In the genomic region with DNA sequence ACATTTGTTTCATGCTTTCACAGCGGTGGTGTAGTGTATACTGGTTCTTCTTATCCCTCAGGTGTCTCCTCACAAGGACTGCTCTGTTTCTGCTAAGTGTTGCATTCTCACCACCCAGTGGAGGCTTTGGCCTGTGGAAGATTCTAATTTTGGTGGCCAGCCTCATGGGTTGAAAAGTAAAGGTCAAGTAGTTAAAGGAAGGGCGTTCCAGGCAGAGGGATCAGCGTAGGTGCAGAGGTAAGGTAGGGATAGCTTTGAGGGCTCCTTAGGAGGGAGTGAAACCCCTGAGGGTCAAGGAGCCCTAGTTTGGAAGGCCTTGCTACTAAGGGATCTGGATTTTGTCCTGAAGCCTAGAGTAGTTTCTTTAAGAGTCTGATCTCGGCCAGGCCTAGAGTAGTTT, we compare ENCODE assay signal across 8 cellular contexts. TPM values are rescaled to one million over a fixed set of nuclear protein-coding genes. Genes with fewer than 3 reads are reported as not detected.
A peak's percentile ranks its signal among the peaks of the same experiment; 100 is the strongest.
DNase-seq lines count a peak whose midpoint lies in the region; ATAC-seq, FAIRE-seq and TF ChIP-seq lines count a peak whose summit lies in the region.
"Had no signal": no experiment of that assay in that cellular context is flagged by ENCODE, and none has a peak within 500 bp of the region (broad histone marks: within the 10 kb centered on the region; RNA-seq: fewer than 3 reads in every experiment).

No MANE protein-coding gene starts in this region.

- H3K4me3 ChIP-seq in HFF-Myc (replicated peaks; ENCODE audit: low read depth, low read length) (peak overlapping the region; percentile 98), iPS-15b (ENCODE audit: low read depth, low read length) (peak overlapping the region; percentile 99), kidney (ENCODE audit: low read length in 2 of 2) (peak overlapping the region in 1 of 2 donors; percentile 97)

- H3K4me1 Mint-ChIP-seq in activated T-helper 17 cell treated with anti-CD3 and anti-CD28 coated beads, Interleukin-2, amount 50 U/mL, for 72 hours = peaks cover 32% of the 10 kb centered on the region
- H3K4me1 Mint-ChIP-seq in stimulated activated naive B cell treated with anti-CD40 and anti-IgM and Interleukin-4, amounts not matched to agents 10 μg/mL and 1 μg/mL and 100 μg/mL, for 72 hours = peaks cover 47 to 66% of the 10 kb centered on the region in 2 donors

- peak overlapping the region; percentile 99 for H3K27ac Mint-ChIP-seq in activated T-helper 17 cell treated with anti-CD3 and anti-CD28 coated beads, Interleukin-2, amount 50 U/mL, for 72 hours
- peak overlapping the region; percentile 99 for H3K27ac Mint-ChIP-seq in stimulated activated naive B cell treated with anti-CD40 and anti-IgM and Interleukin-4, amounts not matched to agents 10 μg/mL and 1 μg/mL and 100 μg/mL, for 72 hours

- H3K36me3 ChIP-seq in iPS-15b (ENCODE audit: control insufficient read depth, insufficient read depth, low read length) (peaks cover 12% of the 10 kb centered on the region), kidney (ENCODE audit: control insufficient read depth in 1 of 2, insufficient read depth in 2 of 2, low read length in 2 of 2) (peaks cover 1 to 2% of the 10 kb centered on the region in 2 donors)

- H3K9ac ChIP-seq in iPS-15b (ENCODE audit: low read depth, low read length) (peak overlapping the region; percentile 92), kidney (ENCODE audit: low read length in 2 of 2) (peak overlapping the region in 1 of 2 donors; percentile 63)

- intact Hi-C loops in kidney (cut with DNase I) = no loop called here

- TF ChIP-seq CTCF in HFF-Myc (IDR thresholded peaks at IDR 0.05; ENCODE audit: low read depth, low read length, missing control alignments) (no peak), kidney (IDR thresholded peaks at IDR 0.05; ENCODE audit: borderline replicate concordance, extremely low read depth, insufficient read depth) (no peak)

- DNase-seq in HFF-Myc (ENCODE audit: extremely low read depth, low read depth) (no peak), NCI-H524 (lab: John Stamatoyannopoulos, UW) (no peak), kidney (no peak)
- no peak for DNase-seq in stimulated activated naive B cell treated with anti-CD40 and anti-IgM and Interleukin-4, amounts not matched to agents 10 μg/mL and 1 μg/mL and 100 μg/mL, for 72 hours

- H3K9me3 ChIP-seq in iPS-15b (ENCODE audit: control insufficient read depth, insufficient read depth, low read length) = no peaks in the 10 kb centered on the region
- no peaks in the 10 kb centered on the region for H3K9me3 ChIP-seq in kidney (ENCODE audit: control insufficient read depth in 1 of 2, low read length in 2 of 2)

- peak overlapping the region in 1 of 2 donors; percentile 67 for H3K27ac ChIP-seq in kidney (ENCODE audit: low read depth in 2 of 2, low read length in 2 of 2)

- no peaks in the 10 kb centered on the region for H3K9me3 Mint-ChIP-seq in activated T-helper 17 cell treated with anti-CD3 and anti-CD28 coated beads, Interleukin-2, amount 50 U/mL, for 72 hours
- H3K9me3 Mint-ChIP-seq in stimulated activated naive B cell treated with anti-CD40 and anti-IgM and Interleukin-4, amounts not matched to agents 10 μg/mL and 1 μg/mL and 100 μg/mL, for 72 hours = no peaks in the 10 kb centered on the region

- no peaks in the 10 kb centered on the region for H3K27me3 ChIP-seq in iPS-15b (ENCODE audit: control insufficient read depth, insufficient read depth, low read length)

- H3K4me3 Mint-ChIP-seq in activated T-helper 17 cell treated with anti-CD3 and anti-CD28 coated beads, Interleukin-2, amount 50 U/mL, for 72 hours = peak overlapping the region; percentile 85
- H3K4me3 Mint-ChIP-seq in stimulated activated naive B cell treated with anti-CD40 and anti-IgM and Interleukin-4, amounts not matched to agents 10 μg/mL and 1 μg/mL and 100 μg/mL, for 72 hours = peak overlapping the region; percentile 94 to 95

- peaks cover 77% of the 10 kb centered on the region for H3K36me3 Mint-ChIP-seq in activated T-helper 17 cell treated with anti-CD3 and anti-CD28 coated beads, Interleukin-2, amount 50 U/mL, for 72 hours (ENCODE audit: low read depth)
- H3K36me3 Mint-ChIP-seq in stimulated activated naive B cell treated with anti-CD40 and anti-IgM and Interleukin-4, amounts not matched to agents 10 μg/mL and 1 μg/mL and 100 μg/mL, for 72 hours = peaks cover 31 to 48% of the 10 kb centered on the region in 2 donors

- H3K4me1 ChIP-seq in iPS-15b (ENCODE audit: control insufficient read depth, insufficient read depth, low read length) = no peaks in the 10 kb centered on the region
- H3K4me1 ChIP-seq in kidney (ENCODE audit: control insufficient read depth in 1 of 2, insufficient read depth in 1 of 2, low read depth in 1 of 2, low read length in 2 of 2) = peaks cover 11 to 34% of the 10 kb centered on the region in 2 donors

- no peaks in the 10 kb centered on the region for H3K27me3 Mint-ChIP-seq in activated T-helper 17 cell treated with anti-CD3 and anti-CD28 coated beads, Interleukin-2, amount 50 U/mL, for 72 hours
- H3K27me3 Mint-ChIP-seq in stimulated activated naive B cell treated with anti-CD40 and anti-IgM and Interleukin-4, amounts not matched to agents 10 μg/mL and 1 μg/mL and 100 μg/mL, for 72 hours = no peaks in the 10 kb centered on the region

- no peak for FAIRE-seq in kidney (lab: Jason Lieb, UNC)
- FAIRE-seq: islet of Langerhans had no signal

- ATAC-seq in activated T-helper 17 cell treated with anti-CD3 and anti-CD28 coated beads, Interleukin-2, amount 50 U/mL, for 72 hours (replicated peaks) = no peak
- no peak for ATAC-seq in stimulated activated naive B cell treated with anti-CD40 and anti-IgM and Interleukin-4, amounts not matched to agents 10 μg/mL and 1 μg/mL and 100 μg/mL, for 72 hours (replicated peaks)
- ATAC-seq in GM21390 (IDR thresholded peaks at IDR 0.05; ENCODE audit: unreplicated experiment) = no peak

RNA-seq across cellular contexts. Expression of gene RACK1, which starts 4.6 kb away (rescaled TPM):
- total RNA-seq in activated T-helper 17 cell treated with anti-CD3 and anti-CD28 coated beads, Interleukin-2, amount 50 U/mL, for 72 hours = 1,000 to 10,000 TPM; 2,150 to 2,706 TPM
- 1,240 TPM for total RNA-seq in kidney
- 1,699 TPM for polyA plus RNA-seq in kidney (ENCODE audit: insufficient read depth, low read depth, low replicate concordance)

RNA-seq across cellular contexts. Expression of gene TRIM52, which starts 12.7 kb away (rescaled TPM):
- total RNA-seq in activated T-helper 17 cell treated with anti-CD3 and anti-CD28 coated beads, Interleukin-2, amount 50 U/mL, for 72 hours = 10 to 100 TPM; 14.3 to 19.4 TPM
- 18.4 TPM for total RNA-seq in kidney
- 9.7 TPM for polyA plus RNA-seq in kidney (ENCODE audit: insufficient read depth, low read depth, low replicate concordance)

RNA-seq across cellular contexts. Expression of gene TRIM41, which starts 25.2 kb away (rescaled TPM):
- total RNA-seq in activated T-helper 17 cell treated with anti-CD3 and anti-CD28 coated beads, Interleukin-2, amount 50 U/mL, for 72 hours = 10 to 100 TPM; 27.1 to 30.8 TPM
- 34.9 TPM for total RNA-seq in kidney
- polyA plus RNA-seq in kidney (ENCODE audit: insufficient read depth, low read depth, low replicate concordance) = 21.8 TPM

RNA-seq across cellular contexts. Expression of gene TRIM7, which starts 43.3 kb away (rescaled TPM):
- 1 to 10 TPM; 2.7 to 5.9 TPM for total RNA-seq in activated T-helper 17 cell treated with anti-CD3 and anti-CD28 coated beads, Interleukin-2, amount 50 U/mL, for 72 hours
- total RNA-seq in kidney = 6.3 TPM
- 5.7 TPM for polyA plus RNA-seq in kidney (ENCODE audit: insufficient read depth, low read depth, low replicate concordance)
